ENCODE assay signal across 31 cellular contexts in genomic region chr17:68573338-68573737, GRCh38. TPM values are rescaled to one million over a fixed set of nuclear protein-coding genes. Genes with fewer than 3 reads are reported as not detected.
"Had no signal": no experiment of that assay in that cellular context is flagged by ENCODE, and none has a peak within 500 bp of the region (broad histone marks: within the 10 kb centered on the region; RNA-seq: fewer than 3 reads in every experiment).

No MANE protein-coding gene starts in this region.

- H3K27ac ChIP-seq: brain microvascular endothelial cell, coronary artery, esophagus muscularis mucosa, foreskin keratinocyte, gastrocnemius medialis had no signal

- H3K4me1 Mint-ChIP-seq: activated CD4-positive, alpha-beta memory T cell treated with anti-CD3 and anti-CD28 coated beads, Interleukin-2, amount 10 ng/mL, durations not matched to agents 7 days and 5 days; activated CD4-positive, alpha-beta T cell treated with anti-CD3 and anti-CD28 coated beads, Interleukin-2, amount 10 ng/mL, durations not matched to agents 7 days and 5 days; central memory CD8-positive, alpha-beta T cell had no signal

- H3K4me3 ChIP-seq: coronary artery, esophagus muscularis mucosa, gastrocnemius medialis, heart left ventricle had no signal

- H3K27me3 Mint-ChIP-seq: activated naive CD8-positive, alpha-beta T cell; activated T-cell treated with anti-CD3 and anti-CD28 coated beads, Interleukin-2, amount 50 U/mL, for 24 hours had no signal

- H3K36me3 Mint-ChIP-seq: activated naive CD8-positive, alpha-beta T cell had no signal

- H3K4me1 ChIP-seq: foreskin keratinocyte had no signal

- H3K36me3 ChIP-seq: brain microvascular endothelial cell, esophagus muscularis mucosa, gastrocnemius medialis, heart left ventricle had no signal

- FAIRE-seq: astrocyte, bronchial epithelial cell had no signal

- H3K27me3 ChIP-seq: brain microvascular endothelial cell, esophagus muscularis mucosa, foreskin keratinocyte, gastrocnemius medialis, heart left ventricle had no signal

- H3K27ac Mint-ChIP-seq: activated CD4-positive, alpha-beta memory T cell treated with anti-CD3 and anti-CD28 coated beads, Interleukin-2, amount 10 ng/mL, durations not matched to agents 7 days and 5 days; activated CD4-positive, alpha-beta T cell treated with anti-CD3 and anti-CD28 coated beads, Interleukin-2, amount 10 ng/mL, durations not matched to agents 7 days and 5 days; activated naive CD8-positive, alpha-beta T cell; activated T-cell treated with anti-CD3 and anti-CD28 coated beads, Interleukin-2, amount 50 U/mL, for 24 hours; activated T-cell treated with anti-CD3 and anti-CD28 coated beads, Interleukin-2, amount 50 U/mL, for 72 hours; effector memory CD8-positive, alpha-beta T cell had no signal

- DNase-seq: activated CD4-positive, alpha-beta memory T cell treated with anti-CD3 and anti-CD28 coated beads, Interleukin-2, amount 10 ng/mL, durations not matched to agents 7 days and 5 days; activated CD4-positive, alpha-beta T cell treated with anti-CD3 and anti-CD28 coated beads for 1 hour; activated CD4-positive, alpha-beta T cell treated with anti-CD3 and anti-CD28 coated beads for 4 hours; activated CD4-positive, alpha-beta T cell treated with anti-CD3 and anti-CD28 coated beads, Interleukin-2, amount 10 ng/mL, durations not matched to agents 7 days and 5 days; activated CD4-positive, alpha-beta T cell treated with anti-CD3 and anti-CD28 coated beads, Interleukin-2, amount 50 U/mL, for 4 hours; activated CD8-positive, alpha-beta memory T cell treated with anti-CD3 and anti-CD28 coated beads, Interleukin-2, amount 50 U/mL, for 48 hours; activated gamma-delta T cell; activated naive CD4-positive, alpha-beta T cell treated with anti-CD3 and anti-CD28 coated beads, Interleukin-2, amount 50 U/mL, for 16 hours; activated naive CD4-positive, alpha-beta T cell treated with Interleukin-2 at 50 U/mL for 16 hours; activated T-cell treated with anti-CD3 and anti-CD28 coated beads for 4 hours; activated T-cell treated with anti-CD3 and anti-CD28 coated beads, Interleukin-2, amount 50 U/mL, for 24 hours; activated T-cell treated with anti-CD3 and anti-CD28 coated beads, Interleukin-2, amount 50 U/mL, for 72 hours; amniotic stem cell; anterior cingulate cortex; brain microvascular endothelial cell; dermis blood vessel endothelial cell; effector CD4-positive, alpha-beta T cell; effector memory CD8-positive, alpha-beta T cell; erythroblast; foreskin keratinocyte; gastrocnemius medialis; glutamatergic neuron; heart left ventricle; T-helper 1 cell; T-helper 2 cell had no signal

- H3K4me3 Mint-ChIP-seq: activated CD4-positive, alpha-beta memory T cell treated with anti-CD3 and anti-CD28 coated beads, Interleukin-2, amount 10 ng/mL, durations not matched to agents 7 days and 5 days; activated CD4-positive, alpha-beta T cell treated with anti-CD3 and anti-CD28 coated beads, Interleukin-2, amount 10 ng/mL, durations not matched to agents 7 days and 5 days; activated naive CD8-positive, alpha-beta T cell; activated T-cell treated with anti-CD3 and anti-CD28 coated beads, Interleukin-2, amount 50 U/mL, for 24 hours; activated T-cell treated with anti-CD3 and anti-CD28 coated beads, Interleukin-2, amount 50 U/mL, for 72 hours; central memory CD8-positive, alpha-beta T cell; effector memory CD8-positive, alpha-beta T cell had no signal

- H3K9me3 Mint-ChIP-seq: activated CD4-positive, alpha-beta memory T cell treated with anti-CD3 and anti-CD28 coated beads, Interleukin-2, amount 10 ng/mL, durations not matched to agents 7 days and 5 days; activated CD4-positive, alpha-beta T cell treated with anti-CD3 and anti-CD28 coated beads, Interleukin-2, amount 10 ng/mL, durations not matched to agents 7 days and 5 days; activated T-cell treated with anti-CD3 and anti-CD28 coated beads, Interleukin-2, amount 50 U/mL, for 24 hours; activated T-cell treated with anti-CD3 and anti-CD28 coated beads, Interleukin-2, amount 50 U/mL, for 72 hours; central memory CD8-positive, alpha-beta T cell; effector memory CD8-positive, alpha-beta T cell had no signal

- ATAC-seq: activated T-cell treated with anti-CD3 and anti-CD28 coated beads, Interleukin-2, amount 50 U/mL, for 72 hours; effector memory CD8-positive, alpha-beta T cell; foreskin keratinocyte; gastrocnemius medialis; heart left ventricle had no signal

- H3K9me3 ChIP-seq: esophagus muscularis mucosa, gastrocnemius medialis, heart left ventricle had no signal

RNA-seq across cellular contexts. Expression of gene FAM20A, which starts 27.8 kb away (rescaled TPM):
- total RNA-seq: activated CD4-positive, alpha-beta memory T cell treated with anti-CD3 and anti-CD28 coated beads, Interleukin-2, amount 10 ng/mL, durations not matched to agents 7 days and 5 days; activated CD4-positive, alpha-beta T cell treated with anti-CD3 and anti-CD28 coated beads, Interleukin-2, amount 10 ng/mL, durations not matched to agents 7 days and 5 days; activated T-cell treated with anti-CD3 and anti-CD28 coated beads, Interleukin-2, amount 50 U/mL, for 72 hours; dermis blood vessel endothelial cell; foreskin keratinocyte had no signal
- polyA plus RNA-seq: foreskin keratinocyte had no signal
